Comparison of ENCODE assay signal across 18 cellular contexts in genomic region chr10:12432402-12433189, GRCh38.
A peak's percentile ranks its signal among the peaks of the same experiment; 100 is the strongest.
DNase-seq lines count a peak whose midpoint lies in the region; FAIRE-seq and TF ChIP-seq lines count a peak whose summit lies in the region.
"Had no signal": no experiment of that assay in that cellular context is flagged by ENCODE, and none has a peak within 500 bp of the region (broad histone marks: within the 10 kb centered on the region; RNA-seq: fewer than 3 reads in every experiment).

No MANE protein-coding gene starts in this region.

- FAIRE-seq in GM19239 (lab: Jason Lieb, UNC), result no peak
- FAIRE-seq: kidney had no signal

- no peak overlapping the region for H3K4me3 ChIP-seq in colonic mucosa
- H3K4me3 ChIP-seq: GM23338, PC-9, suprapubic skin had no signal

- no peaks in the 10 kb centered on the region for H3K27me3 ChIP-seq in colonic mucosa
- H3K27me3 ChIP-seq: neutrophil, suprapubic skin had no signal

- intact Hi-C loops in colonic mucosa (cut with DNase I), result loop anchor here (10.0 kb wide), 1 partner anchor 78 kb away; no protein-coding TSS in a partner anchor

- DNase-seq in DMS153 treated with DMSO at 0.1 percent for 48 hours (lab: John Stamatoyannopoulos, UW; ENCODE audit: unreplicated experiment) (peak; percentile 15), NCI-H1417 (lab: John Stamatoyannopoulos, UW) (peak; percentile 58 to 77 (median 67)), NCI-H526 treated with DMSO at 0.1 percent for 48 hours (lab: John Stamatoyannopoulos, UW) (peak; percentile 27), colonic mucosa (peak; percentile 51), GM19239 (ENCODE audit: insufficient read length, low spot score) (no peak), LoVo (ENCODE audit: low spot score) (no peak), activated gamma-delta T cell (lab: John Stamatoyannopoulos, UW) (no peak)
- no peak for DNase-seq in activated CD4-positive, alpha-beta T cell treated with anti-CD3 and anti-CD28 coated beads for 48 hours
- DNase-seq: cerebellar nuclear complex; effector memory CD8-positive, alpha-beta T cell; GF-D8; kidney; midbrain; PC-9; stimulated activated CD4-positive, alpha-beta T cell treated with anti-CD3 and anti-CD28 coated beads, Interleukin-2, amount 100 ng/mL, for 48 hours had no signal

- peak overlapping the region in 1 of 2 donors; percentile 14 for H3K9ac ChIP-seq in colonic mucosa (ENCODE audit: low read depth in 2 of 2, low read length in 2 of 2)

- H3K9me3 ChIP-seq in colonic mucosa, result no peaks in the 10 kb centered on the region
- H3K9me3 ChIP-seq: neutrophil, suprapubic skin had no signal

- H3K4me1 ChIP-seq in colonic mucosa, result peaks cover 7% of the 10 kb centered on the region

- H3K36me3 ChIP-seq in colonic mucosa, result no peaks in the 10 kb centered on the region
- H3K36me3 ChIP-seq: neutrophil, suprapubic skin had no signal

- no peak for TF ChIP-seq CTCF in colonic mucosa (IDR thresholded peaks at IDR 0.05)

- no peak overlapping the region for H3K27ac ChIP-seq in colonic mucosa
- H3K27ac ChIP-seq: neutrophil, PC-9, suprapubic skin had no signal

Comparison
In these comparisons a context has a peak if more than half of its experiments do, and no peak if none do; other contexts are left out.
1. DNase-seq: peak in DMS153 treated with DMSO at 0.1 percent for 48 hours (single experiment), NCI-H1417 (3 of 3), NCI-H526 treated with DMSO at 0.1 percent for 48 hours (single experiment) and colonic mucosa (single experiment); none in GM19239 (single experiment), LoVo (single experiment), activated CD4-positive, alpha-beta T cell treated with anti-CD3 and anti-CD28 coated beads for 48 hours (single experiment) and activated gamma-delta T cell (single experiment).